18 cellular contexts compared by ENCODE assay signal in genomic region chr11:83235825-83236224, GRCh38.
"Had no signal": no experiment of that assay in that cellular context is flagged by ENCODE, and none has a peak within 500 bp of the region (broad histone marks: within the 10 kb centered on the region; RNA-seq: fewer than 3 reads in every experiment).

No MANE protein-coding gene starts in this region.

- H3K4me1 ChIP-seq: esophagus muscularis mucosa, lower lobe of right lung, tibial artery, vagina had no signal

- H3K27ac ChIP-seq: brain microvascular endothelial cell, dorsolateral prefrontal cortex, esophagus muscularis mucosa, heart left ventricle, lower lobe of right lung, tibial artery, vagina had no signal

- H3K9me3 ChIP-seq: esophagus muscularis mucosa, heart left ventricle, lower lobe of right lung, tibial artery, vagina had no signal

- H3K4me3 ChIP-seq: dorsolateral prefrontal cortex, esophagus muscularis mucosa, heart left ventricle, lower lobe of right lung, tibial artery, vagina had no signal

- H3K27ac Mint-ChIP-seq: activated CD4-positive, alpha-beta T cell treated with anti-CD3 and anti-CD28 coated beads, Interleukin-2, amount 10 ng/mL, durations not matched to agents 24 days and 14 days; activated naive CD4-positive, alpha-beta T cell treated with anti-CD3 and anti-CD28 coated beads, Interleukin-2, amount 10 ng/mL, durations not matched to agents 7 days and 5 days; stimulated activated memory B cell treated with anti-CD40 and anti-IgM and Interleukin-4, amounts not matched to agents 10 μg/mL and 1 μg/mL and 100 μg/mL, for 72 hours; T-helper 1 cell treated with Interleukin-12 subunit alpha and Interleukin-12 subunit beta and Interleukin-4 antibody, amounts not matched to agents 30 μg/mL and 1 μg/mL, for 36 hours; WTC11 had no signal

- H3K4me1 Mint-ChIP-seq: activated CD4-positive, alpha-beta T cell treated with anti-CD3 and anti-CD28 coated beads, Interleukin-2, amount 10 ng/mL, durations not matched to agents 24 days and 14 days; activated naive CD4-positive, alpha-beta T cell treated with anti-CD3 and anti-CD28 coated beads, Interleukin-2, amount 10 ng/mL, durations not matched to agents 7 days and 5 days; naive B cell; stimulated activated memory B cell treated with anti-CD40 and anti-IgM and Interleukin-4, amounts not matched to agents 10 μg/mL and 1 μg/mL and 100 μg/mL, for 72 hours; WTC11 had no signal

- H3K27me3 Mint-ChIP-seq: stimulated activated memory B cell treated with anti-CD40 and anti-IgM and Interleukin-4, amounts not matched to agents 10 μg/mL and 1 μg/mL and 100 μg/mL, for 72 hours had no signal

- H3K4me3 Mint-ChIP-seq: activated CD4-positive, alpha-beta T cell treated with anti-CD3 and anti-CD28 coated beads, Interleukin-2, amount 10 ng/mL, durations not matched to agents 24 days and 14 days; activated naive CD4-positive, alpha-beta T cell treated with anti-CD3 and anti-CD28 coated beads, Interleukin-2, amount 10 ng/mL, durations not matched to agents 7 days and 5 days; naive B cell; stimulated activated memory B cell treated with anti-CD40 and anti-IgM and Interleukin-4, amounts not matched to agents 10 μg/mL and 1 μg/mL and 100 μg/mL, for 72 hours; T-helper 1 cell treated with Interleukin-12 subunit alpha and Interleukin-12 subunit beta and Interleukin-4 antibody, amounts not matched to agents 30 μg/mL and 1 μg/mL, for 36 hours; WTC11 had no signal

- DNase-seq: activated CD4-positive, alpha-beta T cell treated with anti-CD3 and anti-CD28 coated beads, Interleukin-2, amount 10 ng/mL, durations not matched to agents 24 days and 14 days; activated CD8-positive, alpha-beta memory T cell treated with anti-CD3 and anti-CD28 coated beads for 24 hours; activated naive CD4-positive, alpha-beta T cell treated with anti-CD3 and anti-CD28 coated beads, Interleukin-2, amount 10 ng/mL, durations not matched to agents 7 days and 5 days; amniotic stem cell; brain microvascular endothelial cell; cerebellar nuclear complex; dorsolateral prefrontal cortex; heart left ventricle; lower lobe of right lung; naive B cell; retina; small intestine; tibial artery had no signal

- H3K27me3 ChIP-seq: brain microvascular endothelial cell, dorsolateral prefrontal cortex, esophagus muscularis mucosa, heart left ventricle, tibial artery, vagina had no signal

- H3K9me3 Mint-ChIP-seq: activated CD4-positive, alpha-beta T cell treated with anti-CD3 and anti-CD28 coated beads, Interleukin-2, amount 10 ng/mL, durations not matched to agents 24 days and 14 days; activated naive CD4-positive, alpha-beta T cell treated with anti-CD3 and anti-CD28 coated beads, Interleukin-2, amount 10 ng/mL, durations not matched to agents 7 days and 5 days; stimulated activated memory B cell treated with anti-CD40 and anti-IgM and Interleukin-4, amounts not matched to agents 10 μg/mL and 1 μg/mL and 100 μg/mL, for 72 hours; T-helper 1 cell treated with Interleukin-12 subunit alpha and Interleukin-12 subunit beta and Interleukin-4 antibody, amounts not matched to agents 30 μg/mL and 1 μg/mL, for 36 hours; WTC11 had no signal

- H3K36me3 Mint-ChIP-seq: activated naive CD4-positive, alpha-beta T cell treated with anti-CD3 and anti-CD28 coated beads, Interleukin-2, amount 10 ng/mL, durations not matched to agents 7 days and 5 days; WTC11 had no signal

- ATAC-seq: heart left ventricle; lower lobe of right lung; stimulated activated memory B cell treated with anti-CD40 and anti-IgM and Interleukin-4, amounts not matched to agents 10 μg/mL and 1 μg/mL and 100 μg/mL, for 72 hours; WTC11 had no signal

- H3K36me3 ChIP-seq: brain microvascular endothelial cell, esophagus muscularis mucosa, heart left ventricle, lower lobe of right lung, tibial artery, vagina had no signal
